In genomic region chr13:37074703-37075102, GRCh38 we compare ENCODE assay signal across 8 cellular contexts. TPM values are rescaled to one million over a fixed set of nuclear protein-coding genes. Genes with fewer than 3 reads are reported as not detected.
DNase-seq lines count a peak whose midpoint lies in the region; TF ChIP-seq lines count a peak whose summit lies in the region.

No MANE protein-coding gene starts in this region.

- no peak overlapping the region for H3K4me3 ChIP-seq in cardiac muscle cell
- no peak overlapping the region for H3K4me3 ChIP-seq in ovary

- intact Hi-C loops in cardiac septum (cut with DNase I), result loop anchor here (5.0 kb wide), 1 partner anchor 528 kb away; no protein-coding TSS in a partner anchor
- intact Hi-C loops in ovary (cut with DNase I), result no loop called here

- TF ChIP-seq EP300 in ovary (IDR thresholded peaks at IDR 0.05), result no peak

- 0 to 15% (median 6%) methylated on average over 1 of the region's 1 CpG for WGBS in ovary, 3 donors

- H3K27ac ChIP-seq in cardiac muscle cell (no peak overlapping the region), ovary (no peak overlapping the region)

- H3K27me3 ChIP-seq in cardiac muscle cell, result no peaks in the 10 kb centered on the region
- no peaks in the 10 kb centered on the region for H3K27me3 ChIP-seq in ovary

- H3K4me1 ChIP-seq in cardiac muscle cell (ENCODE audit: low read depth) (no peaks in the 10 kb centered on the region), ovary (ENCODE audit: insufficient read depth) (no peaks in the 10 kb centered on the region)

- DNase-seq in cardiac muscle cell (ENCODE audit: low read depth in 1 of 2, low spot score in 1 of 2) (peak; percentile 9 to 65), cardiac septum (ENCODE audit: low spot score) (no peak), NCI-H774 (lab: John Stamatoyannopoulos, UW) (peak; percentile 1), erythroblast (lab: John Stamatoyannopoulos, UW) (peak; percentile 15 to 26), renal cortical epithelial cell (ENCODE audit: low read depth) (peak; percentile 47), ovary (no peak)
- DNase-seq in activated CD8-positive, alpha-beta memory T cell treated with anti-CD3 and anti-CD28 coated beads, Interleukin-2, amount 50 U/mL, for 4 hours, result no peak
- DNase-seq in stimulated activated CD4-positive, alpha-beta T cell treated with anti-CD3 and anti-CD28 coated beads, Interleukin-4, amount 100 ng/mL, for 1 hour, result no peak

- H3K9me3 ChIP-seq in cardiac muscle cell (ENCODE audit: low read depth) (no peaks in the 10 kb centered on the region), ovary (no peaks in the 10 kb centered on the region)

- no peaks in the 10 kb centered on the region for H3K36me3 ChIP-seq in cardiac muscle cell
- H3K36me3 ChIP-seq in ovary, result no peaks in the 10 kb centered on the region

- TF ChIP-seq CTCF in cardiac muscle cell (IDR thresholded peaks at IDR 0.05; ENCODE audit: low read depth, low read length), result peak; percentile 35
- peak in 1 of 3 donors; percentile 12 for TF ChIP-seq CTCF in ovary (IDR thresholded peaks at IDR 0.05)

- TF ChIP-seq POLR2A in erythroblast (IDR thresholded peaks at IDR 0.05; ENCODE audit: low read length), result no peak
- no peak for TF ChIP-seq POLR2A in ovary (IDR thresholded peaks at IDR 0.05)

RNA-seq across cellular contexts. Expression of gene SUPT20H, which starts 15.2 kb away (rescaled TPM):
- total RNA-seq in cardiac muscle cell (40.9 and 49.8 TPM in 2 replicates), cardiac septum (28.3 TPM), renal cortical epithelial cell (44.3 and 61.5 TPM in 2 replicates), ovary (10 to 100 TPM; 36.6 to 57.1 (median 50.9) TPM)
- polyA plus RNA-seq in cardiac muscle cell (64.2 and 81.6 TPM in 2 replicates), ovary (100 to 1,000 TPM in 1 of 2 donors, 10 to 100 TPM in 1; 31.7 to 108 TPM)

RNA-seq across cellular contexts. Expression of gene CSNK1A1L, which starts 30.8 kb away (rescaled TPM):
- not detected in 2 replicates for total RNA-seq in cardiac muscle cell
- polyA plus RNA-seq in cardiac muscle cell, result not detected in 2 replicates
- not detected for total RNA-seq in cardiac septum
- total RNA-seq in renal cortical epithelial cell, result not detected in 2 replicates
- total RNA-seq in ovary, result not detected
- not detected for polyA plus RNA-seq in ovary

Comparison
In these comparisons a context has a peak if more than half of its experiments do, and no peak if none do; other contexts are left out.
1. DNase-seq: peak in cardiac muscle cell (2 of 2), NCI-H774 (single experiment), erythroblast (2 of 2) and renal cortical epithelial cell (single experiment); none in cardiac septum (single experiment), activated CD8-positive, alpha-beta memory T cell treated with anti-CD3 and anti-CD28 coated beads, Interleukin-2, amount 50 U/mL, for 4 hours (single experiment), ovary (0 of 5) and stimulated activated CD4-positive, alpha-beta T cell treated with anti-CD3 and anti-CD28 coated beads, Interleukin-4, amount 100 ng/mL, for 1 hour (single experiment).